Comparison of ENCODE assay signal across 9 cellular contexts in the genomic region with DNA sequence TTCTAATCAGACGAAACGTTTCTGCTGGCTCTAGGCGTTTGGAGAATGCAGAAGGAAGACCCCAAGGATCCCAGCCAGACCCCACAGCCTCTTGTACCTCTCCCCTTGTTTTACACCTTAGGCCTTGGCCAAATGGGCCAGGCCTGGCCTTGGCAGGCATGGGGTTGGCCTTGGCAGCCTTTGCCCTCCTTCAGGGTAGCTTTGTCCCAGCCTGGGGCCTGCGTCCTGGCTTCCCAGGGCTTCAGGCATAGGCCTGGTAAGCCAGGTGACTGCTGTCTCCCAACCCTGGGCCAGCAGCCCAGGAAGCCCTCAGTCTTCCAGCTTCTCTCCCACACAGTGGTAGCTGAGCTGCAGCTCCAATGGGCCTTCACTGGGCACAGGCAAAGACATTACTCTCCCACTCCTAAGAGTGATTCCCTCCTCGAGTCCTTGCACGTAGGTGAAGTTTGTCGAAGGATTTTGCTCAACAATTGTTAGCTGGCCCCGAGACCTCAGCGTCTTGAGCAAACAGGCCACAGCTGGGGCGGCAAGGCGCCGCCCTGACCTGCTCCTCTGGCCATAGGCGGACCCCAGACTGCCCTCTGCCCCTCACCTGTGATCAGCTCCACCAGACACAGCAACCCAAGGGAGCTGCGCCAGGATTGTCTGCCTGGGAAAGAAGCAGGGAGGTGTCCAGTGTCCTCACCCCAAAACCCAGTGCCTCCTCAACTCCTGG. TPM values are rescaled to one million over a fixed set of nuclear protein-coding genes. Genes with fewer than 3 reads are reported as not detected.
DNase-seq lines count a peak whose midpoint lies in the region; ATAC-seq and TF ChIP-seq lines count a peak whose summit lies in the region.
"Had no signal": no experiment of that assay in that cellular context is flagged by ENCODE, and none has a peak within 500 bp of the region (broad histone marks: within the 10 kb centered on the region; RNA-seq: fewer than 3 reads in every experiment).

No MANE protein-coding gene starts in this region.

- H3K4me3 ChIP-seq in mucosa of rectum (ENCODE audit: low read length in 2 of 2) = peak overlapping the region in 1 of 2 donors; percentile 17

- H3K4me1 ChIP-seq in mucosa of rectum (ENCODE audit: control insufficient read depth in 2 of 2, insufficient read depth in 2 of 2, low read length in 2 of 2) (peaks cover 18 to 19% of the 10 kb centered on the region in 2 donors), foreskin keratinocyte (no peaks in the 10 kb centered on the region)

- no peak for ATAC-seq in foreskin keratinocyte
- no peak for ATAC-seq in GM18868 (IDR thresholded peaks at IDR 0.05; ENCODE audit: unreplicated experiment)
- no peak for ATAC-seq in HG02798 (IDR thresholded peaks at IDR 0.05; ENCODE audit: poor library complexity, unreplicated experiment)

- no peak for TF ChIP-seq CTCF in C4-2B (conservative IDR thresholded peaks at IDR 0.05)
- no peak for TF ChIP-seq CTCF in HFFc6 (IDR thresholded peaks at IDR 0.05)
- no peak for TF ChIP-seq CTCF in foreskin keratinocyte (conservative IDR thresholded peaks at IDR 0.05)

- H3K4me3 Mint-ChIP-seq in HFFc6 = peak overlapping the region; percentile 79
- H3K4me3 Mint-ChIP-seq in activated T-helper 1 cell treated with anti-CD3 and anti-CD28 coated beads, Interleukin-12 subunit alpha, Interleukin-12 subunit beta, Interleukin-2, Interleukin-4 antibody, amounts not matched to agents 30 ng/mL and 10 ng/mL and 1 ng/mL, durations not matched to agents 14 hours and 24 hours and 36 hours = peak overlapping the region; percentile 70

- H3K27me3 ChIP-seq in mucosa of rectum (ENCODE audit: control insufficient read depth in 2 of 2, insufficient read depth in 2 of 2, low read length in 2 of 2) (peaks cover 56 to 67% of the 10 kb centered on the region in 2 donors), foreskin keratinocyte (peaks cover 97% of the 10 kb centered on the region)

- peak overlapping the region; percentile 93 for H3K27ac ChIP-seq in C4-2B
- peak overlapping the region; percentile 68 to 83 for H3K27ac ChIP-seq in mucosa of rectum (ENCODE audit: low read depth in 2 of 2, low read length in 2 of 2)
- H3K27ac ChIP-seq in foreskin keratinocyte = no peak overlapping the region
- H3K27ac ChIP-seq: left lung had no signal

- peak overlapping the region; percentile 5 to 59 for H3K9ac ChIP-seq in mucosa of rectum (ENCODE audit: low read depth in 1 of 2, low read length in 2 of 2)

- H3K4me1 Mint-ChIP-seq in HFFc6 (ENCODE audit: low read depth) = peaks cover 17% of the 10 kb centered on the region
- H3K4me1 Mint-ChIP-seq in activated T-helper 1 cell treated with anti-CD3 and anti-CD28 coated beads, Interleukin-12 subunit alpha, Interleukin-12 subunit beta, Interleukin-2, Interleukin-4 antibody, amounts not matched to agents 30 ng/mL and 10 ng/mL and 1 ng/mL, durations not matched to agents 14 hours and 24 hours and 36 hours (ENCODE audit: low read depth) = peaks cover 27% of the 10 kb centered on the region

- H3K36me3 ChIP-seq in mucosa of rectum (ENCODE audit: control insufficient read depth in 2 of 2, insufficient read depth in 2 of 2, low read length in 2 of 2) = no peaks in the 10 kb centered on the region
- H3K36me3 ChIP-seq: left lung had no signal

- H3K9me3 ChIP-seq in mucosa of rectum (ENCODE audit: control insufficient read depth in 2 of 2, low read length in 2 of 2) = no peaks in the 10 kb centered on the region
- H3K9me3 ChIP-seq: left lung had no signal

- intact Hi-C loops in activated T-helper 1 cell treated with anti-CD3 and anti-CD28 coated beads, Interleukin-12 subunit alpha, Interleukin-12 subunit beta, Interleukin-2, Interleukin-4 antibody, amounts not matched to agents 30 ng/mL and 10 ng/mL and 1 ng/mL, durations not matched to agents 14 hours and 24 hours and 36 hours (cut with micrococcal nuclease) = loop anchor here (5.0 kb wide), 5 partner anchors 73 to 507 kb away; no protein-coding TSS in a partner anchor

- H3K36me3 Mint-ChIP-seq in HFFc6 (ENCODE audit: low read depth) = no peaks in the 10 kb centered on the region; the same call in 1 of the 2 replicates
- H3K36me3 Mint-ChIP-seq in activated T-helper 1 cell treated with anti-CD3 and anti-CD28 coated beads, Interleukin-12 subunit alpha, Interleukin-12 subunit beta, Interleukin-2, Interleukin-4 antibody, amounts not matched to agents 30 ng/mL and 10 ng/mL and 1 ng/mL, durations not matched to agents 14 hours and 24 hours and 36 hours (ENCODE audit: low read depth) = peaks cover 5% of the 10 kb centered on the region

- H3K27ac Mint-ChIP-seq in HFFc6 = no peak overlapping the region
- peak overlapping the region; percentile 77 for H3K27ac Mint-ChIP-seq in activated T-helper 1 cell treated with anti-CD3 and anti-CD28 coated beads, Interleukin-12 subunit alpha, Interleukin-12 subunit beta, Interleukin-2, Interleukin-4 antibody, amounts not matched to agents 30 ng/mL and 10 ng/mL and 1 ng/mL, durations not matched to agents 14 hours and 24 hours and 36 hours

- DNase-seq in HFFc6 (no peak), foreskin keratinocyte (no peak)
- no peak for DNase-seq in activated T-helper 1 cell treated with anti-CD3 and anti-CD28 coated beads, Interleukin-12 subunit alpha, Interleukin-12 subunit beta, Interleukin-2, Interleukin-4 antibody, amounts not matched to agents 30 ng/mL and 10 ng/mL and 1 ng/mL, durations not matched to agents 14 hours and 24 hours and 36 hours (ENCODE audit: low spot score)
- DNase-seq in NK-92 treated with Interleukin-12 subunit alpha and Interleukin-12 subunit beta, amount 100 ng/mL, for 24 hours (lab: John Stamatoyannopoulos, UW) = no peak

- no peaks in the 10 kb centered on the region for H3K9me3 Mint-ChIP-seq in HFFc6
- H3K9me3 Mint-ChIP-seq in activated T-helper 1 cell treated with anti-CD3 and anti-CD28 coated beads, Interleukin-12 subunit alpha, Interleukin-12 subunit beta, Interleukin-2, Interleukin-4 antibody, amounts not matched to agents 30 ng/mL and 10 ng/mL and 1 ng/mL, durations not matched to agents 14 hours and 24 hours and 36 hours = no peaks in the 10 kb centered on the region

- H3K27me3 Mint-ChIP-seq in HFFc6 (ENCODE audit: insufficient read depth) = peaks cover 15% of the 10 kb centered on the region
- peaks cover 71% of the 10 kb centered on the region for H3K27me3 Mint-ChIP-seq in activated T-helper 1 cell treated with anti-CD3 and anti-CD28 coated beads, Interleukin-12 subunit alpha, Interleukin-12 subunit beta, Interleukin-2, Interleukin-4 antibody, amounts not matched to agents 30 ng/mL and 10 ng/mL and 1 ng/mL, durations not matched to agents 14 hours and 24 hours and 36 hours (ENCODE audit: insufficient read depth)

RNA-seq across cellular contexts. Expression of gene PITX1, which starts 1.1 kb away (rescaled TPM):
- 10 to 100 TPM; 13.4 to 26.0 (median 14.8) TPM for total RNA-seq in HFFc6 (2021; fragmentation: NEBNext Ultra II Directional; extraction: Animal tissue kit (Norgen Biotek cat#: 25700))
- total RNA-seq in activated T-helper 1 cell treated with anti-CD3 and anti-CD28 coated beads, Interleukin-12 subunit alpha, Interleukin-12 subunit beta, Interleukin-2, Interleukin-4 antibody, amounts not matched to agents 30 ng/mL and 10 ng/mL and 1 ng/mL, durations not matched to agents 14 hours and 24 hours and 36 hours = 0.71 and 1.1 TPM in 2 replicates
- 0.56 and 0.99 TPM in 2 replicates for total RNA-seq in foreskin keratinocyte
- polyA plus RNA-seq in foreskin keratinocyte = 0.43 and 0.82 TPM in 2 replicates
